Comparison of ENCODE assay signal across 31 cellular contexts in genomic region chr4:154574311-154574710, GRCh38. TPM values are rescaled to one million over a fixed set of nuclear protein-coding genes. Genes with fewer than 3 reads are reported as not detected.
"Had no signal": no experiment of that assay in that cellular context is flagged by ENCODE, and none has a peak within 500 bp of the region (broad histone marks: within the 10 kb centered on the region; RNA-seq: fewer than 3 reads in every experiment).

No MANE protein-coding gene starts in this region.

- ATAC-seq: left colon; left lung; lower lobe of right lung; mucosa of descending colon; naive thymus-derived CD4-positive, alpha-beta T cell; natural killer cell treated with Interleukin-12 subunit alpha and Interleukin-12 subunit beta and Interleukin-15 and Interleukin-18, amount 100 ng/mL, for 72 hours; pancreas; right cardiac atrium; sciatic nerve; stimulated activated naive B cell treated with anti-CD40 and anti-IgM and Interleukin-4, amounts not matched to agents 10 μg/mL and 1 μg/mL and 100 μg/mL, for 72 hours; stimulated activated naive CD8-positive, alpha-beta T cell treated with anti-CD3 and anti-CD28 coated beads, Interleukin-15, Interleukin-2, amounts not matched to agents 100 U/mL and 50 U/mL, for 24 hours; upper lobe of right lung had no signal

- H3K9me3 ChIP-seq: left lung, lower lobe of right lung, mucosa of descending colon, pancreas, prostate gland, stomach, testis, thyroid gland, transverse colon, upper lobe of right lung had no signal

- DNase-seq: hippocampal formation; kidney; left colon; left lung; lower lobe of right lung; mammary epithelial cell; mesendoderm; midbrain; mucosa of descending colon; naive thymus-derived CD4-positive, alpha-beta T cell; nucleus accumbens; pancreas; posterior cingulate gyrus; retina; right cardiac atrium; stimulated activated CD4-positive, alpha-beta T cell treated with anti-CD3 and anti-CD28 coated beads, Interleukin-12 subunit alpha, Interleukin-12 subunit beta, amount 100 ng/mL, for 4 hours; stimulated activated CD4-positive, alpha-beta T cell treated with anti-CD3 and anti-CD28 coated beads, Interleukin-15, amount 100 ng/mL, for 24 hours; stimulated activated CD4-positive, alpha-beta T cell treated with anti-CD3 and anti-CD28 coated beads, Interleukin-2, amount 100 ng/mL, for 24 hours; stimulated activated CD4-positive, alpha-beta T cell treated with anti-CD3 and anti-CD28 coated beads, Interleukin-4, amount 100 ng/mL, for 1 hour; stimulated activated naive B cell treated with anti-CD40 and anti-IgM and Interleukin-4, amounts not matched to agents 10 μg/mL and 1 μg/mL and 100 μg/mL, for 72 hours; stimulated activated naive CD8-positive, alpha-beta T cell treated with anti-CD3 and anti-CD28 coated beads, Interleukin-15, Interleukin-2, amounts not matched to agents 100 U/mL and 50 U/mL, for 24 hours; stomach; testis; thyroid gland; transverse colon; upper lobe of right lung had no signal

- H3K36me3 ChIP-seq: left lung, lower lobe of right lung, pancreas, prostate gland, stomach, thyroid gland, transverse colon, upper lobe of right lung had no signal

- H3K4me3 ChIP-seq: left lung, lower lobe of right lung, mucosa of descending colon, pancreas, prostate gland, skin epidermis, stomach, testis, thyroid gland, transverse colon, upper lobe of right lung had no signal

- H3K4me1 ChIP-seq: left lung, lower lobe of right lung, pancreas, prostate gland, stomach, testis, thyroid gland, transverse colon, upper lobe of right lung had no signal

- H3K27ac ChIP-seq: left lung, lower lobe of right lung, pancreas, prostate gland, skin epidermis, stomach, testis, thyroid gland, transverse colon, upper lobe of right lung had no signal

- H3K27me3 ChIP-seq: pancreas, testis, thyroid gland had no signal

RNA-seq across cellular contexts. Expression of gene FGB, which starts 11.5 kb away (rescaled TPM):
- polyA plus RNA-seq: mammary epithelial cell; naive thymus-derived CD4-positive, alpha-beta T cell; neural cell had no signal

RNA-seq across cellular contexts. Expression of gene FGA, which starts 16.2 kb away (rescaled TPM):
- polyA plus RNA-seq: mammary epithelial cell; naive thymus-derived CD4-positive, alpha-beta T cell; neural cell had no signal

RNA-seq across cellular contexts. Expression of gene FGG, which starts 38.1 kb away (rescaled TPM):
- polyA plus RNA-seq: naive thymus-derived CD4-positive, alpha-beta T cell; neural cell had no signal
